Comparison of ENCODE assay signal across 8 cellular contexts in the genomic region with DNA sequence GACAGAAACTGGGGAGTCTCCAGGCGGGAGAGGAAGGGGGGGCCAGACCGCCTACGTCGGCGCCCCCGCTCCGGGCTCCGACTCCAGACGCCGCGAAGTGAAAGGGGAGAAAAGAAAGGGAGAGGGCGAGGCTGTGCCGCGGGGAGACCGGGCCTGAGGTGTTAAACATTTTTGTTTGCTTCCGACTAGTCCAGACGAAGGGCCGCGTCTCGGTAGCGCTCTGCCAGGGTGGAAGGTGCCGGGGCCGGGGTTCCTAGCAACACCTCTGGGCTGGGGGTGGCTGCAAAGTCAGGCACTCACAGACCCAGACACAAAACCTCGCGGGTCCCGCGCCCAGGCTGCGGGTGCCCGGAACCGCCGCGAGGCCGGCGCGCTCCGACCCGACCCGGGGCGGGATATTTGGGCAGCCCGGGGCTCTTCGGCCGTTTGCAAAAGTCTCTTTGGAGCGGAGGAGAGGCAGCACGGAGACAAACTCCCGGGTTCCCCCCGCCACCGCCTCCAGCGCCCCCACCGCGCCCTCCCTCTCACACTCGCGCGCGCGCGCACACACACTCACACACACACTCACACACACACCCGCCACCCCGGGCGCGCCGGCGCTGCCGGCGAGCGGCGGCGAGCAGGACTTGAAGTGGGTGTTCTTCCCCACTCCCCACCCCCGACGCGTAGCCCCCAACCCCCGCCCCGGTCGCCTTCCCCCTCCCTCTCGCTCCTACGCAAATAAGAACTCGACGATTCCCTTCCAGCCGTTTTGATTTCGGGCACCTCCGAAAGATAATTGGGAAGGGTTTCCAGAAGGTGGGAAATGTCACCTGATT. TPM values are rescaled to one million over a fixed set of nuclear protein-coding genes. Genes with fewer than 3 reads are reported as not detected.
DNase-seq lines count a peak whose midpoint lies in the region; ATAC-seq and TF ChIP-seq lines count a peak whose summit lies in the region.

No MANE protein-coding gene starts in this region.

- DNase-seq in A172 (ENCODE audit: low spot score) (peak; percentile 18), H4 (ENCODE audit: low spot score) (peak; percentile 15), SJCRH30 (peak; percentile 70 to 73), kidney epithelial cell (ENCODE audit: low read depth) (no peak), midbrain (lab: John Stamatoyannopoulos, UW) (no peak)
- peak; percentile 7 for DNase-seq in central memory CD4-positive, alpha-beta T cell
- DNase-seq in stimulated activated CD8-positive, alpha-beta memory T cell treated with anti-CD3 and anti-CD28 coated beads, Interleukin-4, amount 100 ng/mL, for 48 hours, result peak; percentile 47

- H3K27ac ChIP-seq in SJCRH30, result peak overlapping the region; percentile 66

- ATAC-seq in HG03039 (IDR thresholded peaks at IDR 0.05; ENCODE audit: unreplicated experiment), result no peak

- TF ChIP-seq CTCF in kidney epithelial cell (IDR thresholded peaks at IDR 0.05; ENCODE audit: insufficient read depth, low read length, poor library complexity, severe bottlenecking), result no peak

- no peaks in the 10 kb centered on the region for H3K9me3 ChIP-seq in SJCRH30 (replicated peaks)

- peaks cover 22% of the 10 kb centered on the region for H3K4me1 ChIP-seq in SJCRH30

- H3K4me3 ChIP-seq in SJCRH30 (peak overlapping the region; percentile 80), kidney epithelial cell (ENCODE audit: low read depth, low read length) (peak overlapping the region; percentile 51)

- peaks cover 12% of the 10 kb centered on the region for H3K36me3 ChIP-seq in SJCRH30
- H3K36me3 ChIP-seq in kidney epithelial cell (ENCODE audit: control insufficient read depth, insufficient read depth, low read length), result no peaks in the 10 kb centered on the region

- H3K27me3 ChIP-seq in SJCRH30, result no peaks in the 10 kb centered on the region
- peaks cover 36% of the 10 kb centered on the region for H3K27me3 ChIP-seq in kidney epithelial cell (ENCODE audit: control insufficient read depth, insufficient read depth, low read length)

RNA-seq across cellular contexts. Expression of gene FST, which starts 0.6 kb away (rescaled TPM):
- 14.3 and 20.4 TPM in 2 replicates for total RNA-seq in A172 (2014; rRNA removed; shearing (Covaris generic))
- total RNA-seq in H4 (2014; rRNA removed; shearing (Covaris generic)), result 13.6 and 16.7 TPM in 2 replicates
- total RNA-seq in SJCRH30 (2014; rRNA removed; shearing (Covaris generic)), result 22.4 and 25.0 TPM in 2 replicates
- 0.33 TPM in 1 of 2 replicates, not detected in the other for total RNA-seq in kidney epithelial cell

Comparison
In these comparisons a context has a peak if more than half of its experiments do, and no peak if none do; other contexts are left out.
1. DNase-seq: peak in A172 (single experiment), H4 (single experiment), SJCRH30 (2 of 2), central memory CD4-positive, alpha-beta T cell (single experiment) and stimulated activated CD8-positive, alpha-beta memory T cell treated with anti-CD3 and anti-CD28 coated beads, Interleukin-4, amount 100 ng/mL, for 48 hours (single experiment); none in kidney epithelial cell (single experiment) and midbrain (single experiment).
2. RNA of gene FST, which starts 0.6 kb away (total RNA-seq): 22.4 to 25.0 TPM in SJCRH30, 14.3 to 20.4 TPM in A172 and 13.6 to 16.7 TPM in H4; 0.33 TPM in kidney epithelial cell; every median in the first group is over 10 times any median in the second.